ENCODE assay signal across 20 cellular contexts in genomic region chr22:48741540-48741939, GRCh38.
"Had no signal": no experiment of that assay in that cellular context is flagged by ENCODE, and none has a peak within 500 bp of the region (broad histone marks: within the 10 kb centered on the region; RNA-seq: fewer than 3 reads in every experiment).

No MANE protein-coding gene starts in this region.

- H3K27me3 ChIP-seq: SJSA1 had no signal

- H3K4me3 ChIP-seq: SJSA1 had no signal

- FAIRE-seq: RCC 7860 had no signal

- DNase-seq: activated B cell treated with CpG ODN at 0.5 μM for 24 hours; activated CD4-positive, alpha-beta memory T cell treated with anti-CD3 and anti-CD28 coated beads for 36 hours; activated CD4-positive, alpha-beta T cell treated with anti-CD3 and anti-CD28 coated beads, Interleukin-2, amount 10 ng/mL, durations not matched to agents 7 days and 5 days; activated naive CD4-positive, alpha-beta T cell; activated T-cell treated with anti-CD3 and anti-CD28 coated beads, Interleukin-2, amount 50 U/mL, for 72 hours; amygdala; KG1; NCI-H1048; NCI-H146; NCI-H187 treated with DMSO at 0.1 percent for 48 hours; NCI-H2081 treated with DMSO at 0.1 percent for 48 hours; NCI-H446; NCI-H524; SHP77; SW 1271 had no signal

- H3K27me3 Mint-ChIP-seq: activated B cell treated with CpG ODN at 0.5 μM for 24 hours; activated CD4-positive, alpha-beta memory T cell treated with anti-CD3 and anti-CD28 coated beads for 36 hours; activated CD4-positive, alpha-beta T cell treated with anti-CD3 and anti-CD28 coated beads, Interleukin-2, amount 10 ng/mL, durations not matched to agents 7 days and 5 days; activated naive CD8-positive, alpha-beta T cell had no signal

- H3K9me3 Mint-ChIP-seq: activated B cell treated with CpG ODN at 0.5 μM for 24 hours; activated CD4-positive, alpha-beta memory T cell treated with anti-CD3 and anti-CD28 coated beads for 36 hours; activated CD4-positive, alpha-beta T cell treated with anti-CD3 and anti-CD28 coated beads, Interleukin-2, amount 10 ng/mL, durations not matched to agents 7 days and 5 days; activated T-cell treated with anti-CD3 and anti-CD28 coated beads, Interleukin-2, amount 50 U/mL, for 72 hours; activated T-helper 2 cell treated with anti-CD3 and anti-CD28 coated beads, Interferon-gamma antibody, Interleukin-2, Interleukin-4, amounts not matched to agents 10 μg/mL and 5 μg/mL and 100 μg/mL, durations not matched to agents 14 hours and 24 hours and 36 hours had no signal

- H3K36me3 Mint-ChIP-seq: activated CD4-positive, alpha-beta memory T cell treated with anti-CD3 and anti-CD28 coated beads for 36 hours; activated naive CD8-positive, alpha-beta T cell had no signal

- H3K4me1 ChIP-seq: SJSA1 had no signal

- H3K36me3 ChIP-seq: SJSA1 had no signal

- ATAC-seq: activated T-cell treated with anti-CD3 and anti-CD28 coated beads, Interleukin-2, amount 50 U/mL, for 72 hours; SK-N-SH treated with all-trans-retinoic acid at 6 μM for 48 hours had no signal

- H3K27ac Mint-ChIP-seq: activated B cell treated with CpG ODN at 0.5 μM for 24 hours; activated CD4-positive, alpha-beta memory T cell treated with anti-CD3 and anti-CD28 coated beads for 36 hours; activated CD4-positive, alpha-beta T cell treated with anti-CD3 and anti-CD28 coated beads, Interleukin-2, amount 10 ng/mL, durations not matched to agents 7 days and 5 days; activated naive CD8-positive, alpha-beta T cell; activated T-cell treated with anti-CD3 and anti-CD28 coated beads, Interleukin-2, amount 50 U/mL, for 72 hours; activated T-helper 2 cell treated with anti-CD3 and anti-CD28 coated beads, Interferon-gamma antibody, Interleukin-2, Interleukin-4, amounts not matched to agents 10 μg/mL and 5 μg/mL and 100 μg/mL, durations not matched to agents 14 hours and 24 hours and 36 hours had no signal

- H3K27ac ChIP-seq: SJSA1 had no signal

- H3K4me1 Mint-ChIP-seq: activated B cell treated with CpG ODN at 0.5 μM for 24 hours; activated CD4-positive, alpha-beta T cell treated with anti-CD3 and anti-CD28 coated beads, Interleukin-2, amount 10 ng/mL, durations not matched to agents 7 days and 5 days had no signal

- H3K4me3 Mint-ChIP-seq: activated B cell treated with CpG ODN at 0.5 μM for 24 hours; activated CD4-positive, alpha-beta memory T cell treated with anti-CD3 and anti-CD28 coated beads for 36 hours; activated CD4-positive, alpha-beta T cell treated with anti-CD3 and anti-CD28 coated beads, Interleukin-2, amount 10 ng/mL, durations not matched to agents 7 days and 5 days; activated naive CD8-positive, alpha-beta T cell; activated T-cell treated with anti-CD3 and anti-CD28 coated beads, Interleukin-2, amount 50 U/mL, for 72 hours had no signal
